Comparison of ENCODE assay signal across 9 cellular contexts in the genomic region with DNA sequence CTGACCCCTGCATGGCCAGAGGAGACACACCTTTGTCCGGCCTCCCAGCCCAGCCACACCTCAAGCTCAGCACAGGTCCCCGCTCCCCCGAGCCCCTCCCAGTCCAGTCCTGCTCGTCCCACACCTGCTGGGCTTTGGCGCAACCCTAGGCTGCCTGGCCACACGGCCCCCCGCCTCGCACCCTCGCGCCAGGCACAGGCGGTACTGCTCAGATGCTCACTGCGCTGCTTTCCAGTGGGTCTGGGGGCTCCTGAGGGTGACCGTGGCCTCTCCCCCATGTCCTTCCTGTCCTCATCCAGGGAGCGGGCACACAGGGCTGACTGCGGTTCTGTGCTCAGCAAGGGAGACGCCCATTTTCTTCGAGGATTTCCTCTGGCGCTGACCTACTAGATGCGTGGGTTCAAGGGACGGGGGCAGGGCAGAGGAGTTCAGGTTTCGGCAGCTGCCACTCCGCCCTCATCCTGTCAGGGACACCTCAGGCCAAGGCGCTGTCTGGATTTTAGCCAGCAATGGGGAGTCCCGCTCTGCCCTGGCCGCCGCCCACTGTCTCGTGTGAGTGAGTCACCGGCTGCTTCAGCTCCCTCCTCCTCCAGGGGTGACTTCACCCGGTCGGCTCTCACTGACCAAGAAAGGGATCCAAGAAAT.
A peak's percentile ranks its signal among the peaks of the same experiment; 100 is the strongest.
DNase-seq lines count a peak whose midpoint lies in the region; TF ChIP-seq lines count a peak whose summit lies in the region.
"Had no signal": no experiment of that assay in that cellular context is flagged by ENCODE, and none has a peak within 500 bp of the region (broad histone marks: within the 10 kb centered on the region; RNA-seq: fewer than 3 reads in every experiment).

No MANE protein-coding gene starts in this region.

- H3K4me3 Mint-ChIP-seq in Caco-2 (ENCODE audit: unreplicated experiment) (no peak overlapping the region), type B pancreatic cell (no peak overlapping the region)
- no peak overlapping the region for H3K4me3 Mint-ChIP-seq in activated T-helper 1 cell treated with anti-CD3 and anti-CD28 coated beads, Interleukin-12 subunit alpha, Interleukin-12 subunit beta, Interleukin-2, Interleukin-4 antibody, amounts not matched to agents 30 ng/mL and 10 ng/mL and 1 ng/mL, durations not matched to agents 14 hours and 24 hours and 36 hours

- intact Hi-C loops in Caco-2 (cut with micrococcal nuclease; ENCODE audit: unreplicated experiment): no loop called here
- intact Hi-C loops in activated T-helper 1 cell treated with anti-CD3 and anti-CD28 coated beads, Interleukin-12 subunit alpha, Interleukin-12 subunit beta, Interleukin-2, Interleukin-4 antibody, amounts not matched to agents 30 ng/mL and 10 ng/mL and 1 ng/mL, durations not matched to agents 14 hours and 24 hours and 36 hours (cut with micrococcal nuclease): no loop called here

- H3K36me3 Mint-ChIP-seq in Caco-2 (ENCODE audit: insufficient read depth, unreplicated experiment) (no peaks in the 10 kb centered on the region), type B pancreatic cell (no peaks in the 10 kb centered on the region)
- H3K36me3 Mint-ChIP-seq in activated T-helper 1 cell treated with anti-CD3 and anti-CD28 coated beads, Interleukin-12 subunit alpha, Interleukin-12 subunit beta, Interleukin-2, Interleukin-4 antibody, amounts not matched to agents 30 ng/mL and 10 ng/mL and 1 ng/mL, durations not matched to agents 14 hours and 24 hours and 36 hours (ENCODE audit: low read depth): no peaks in the 10 kb centered on the region

- no peaks in the 10 kb centered on the region for H3K4me1 Mint-ChIP-seq in Caco-2 (ENCODE audit: low read depth, unreplicated experiment)
- H3K4me1 Mint-ChIP-seq in activated T-helper 1 cell treated with anti-CD3 and anti-CD28 coated beads, Interleukin-12 subunit alpha, Interleukin-12 subunit beta, Interleukin-2, Interleukin-4 antibody, amounts not matched to agents 30 ng/mL and 10 ng/mL and 1 ng/mL, durations not matched to agents 14 hours and 24 hours and 36 hours (ENCODE audit: low read depth): no peaks in the 10 kb centered on the region
- peaks cover 13% of the 10 kb centered on the region for H3K4me1 Mint-ChIP-seq in type B pancreatic cell (ENCODE audit: unreplicated experiment)

- TF ChIP-seq CTCF in Caco-2 (IDR thresholded peaks at IDR 0.05; ENCODE audit: insufficient read depth in 1 of 2, low read depth in 1 of 2, low read length in 1 of 2, severe bottlenecking in 1 of 2, unreplicated experiment in 1 of 2) (no peak), osteoblast (IDR thresholded peaks at IDR 0.05; ENCODE audit: extremely low read depth, low read depth, low read length) (no peak), type B pancreatic cell (conservative IDR thresholded peaks at IDR 0.05) (no peak)

- no peaks in the 10 kb centered on the region for H4K20me1 ChIP-seq in osteoblast (ENCODE audit: insufficient read depth, low read length)

- H3K27ac ChIP-seq in osteoblast (ENCODE audit: low read depth, low read length): peak overlapping the region; percentile 39
- H3K27ac ChIP-seq: KMS-11 had no signal

- peaks cover 7% of the 10 kb centered on the region for H3K4me1 ChIP-seq in Caco-2
- H3K4me1 ChIP-seq in osteoblast (ENCODE audit: insufficient read depth, low read length): peaks cover 8% of the 10 kb centered on the region

- H3K4me3 ChIP-seq in Caco-2 (ENCODE audit: low read depth, low read length) (no peak overlapping the region), H7 (ENCODE audit: insufficient read depth, low read depth, low read length) (no peak overlapping the region), osteoblast (ENCODE audit: insufficient read depth, low read length) (peak overlapping the region; percentile 39)

- H3K27me3 Mint-ChIP-seq in Caco-2 (ENCODE audit: insufficient read depth, unreplicated experiment) (no peaks in the 10 kb centered on the region), type B pancreatic cell (no peaks in the 10 kb centered on the region)
- peaks cover 3% of the 10 kb centered on the region for H3K27me3 Mint-ChIP-seq in activated T-helper 1 cell treated with anti-CD3 and anti-CD28 coated beads, Interleukin-12 subunit alpha, Interleukin-12 subunit beta, Interleukin-2, Interleukin-4 antibody, amounts not matched to agents 30 ng/mL and 10 ng/mL and 1 ng/mL, durations not matched to agents 14 hours and 24 hours and 36 hours (ENCODE audit: insufficient read depth)

- H3K27ac Mint-ChIP-seq in Caco-2 (ENCODE audit: unreplicated experiment) (peak overlapping the region; percentile 66), type B pancreatic cell (peak overlapping the region; percentile 31)
- peak overlapping the region; percentile 34 for H3K27ac Mint-ChIP-seq in activated T-helper 1 cell treated with anti-CD3 and anti-CD28 coated beads, Interleukin-12 subunit alpha, Interleukin-12 subunit beta, Interleukin-2, Interleukin-4 antibody, amounts not matched to agents 30 ng/mL and 10 ng/mL and 1 ng/mL, durations not matched to agents 14 hours and 24 hours and 36 hours

- H3K9me3 Mint-ChIP-seq in Caco-2 (ENCODE audit: unreplicated experiment) (no peaks in the 10 kb centered on the region), type B pancreatic cell (no peaks in the 10 kb centered on the region)
- H3K9me3 Mint-ChIP-seq in activated T-helper 1 cell treated with anti-CD3 and anti-CD28 coated beads, Interleukin-12 subunit alpha, Interleukin-12 subunit beta, Interleukin-2, Interleukin-4 antibody, amounts not matched to agents 30 ng/mL and 10 ng/mL and 1 ng/mL, durations not matched to agents 14 hours and 24 hours and 36 hours: no peaks in the 10 kb centered on the region

- CTCF ChIA-PET in Caco-2 (lab: Charles Lee): no interaction called here

- no peaks in the 10 kb centered on the region for H3K79me2 ChIP-seq in osteoblast (ENCODE audit: insufficient read depth, low read length)

- BruUV-seq in Caco-2 (replicated peaks; lab: Mats Ljungman, UMichigan): no TSS peak

- H3K27me3 ChIP-seq in Caco-2 (replicated peaks; ENCODE audit: control insufficient read depth, insufficient read depth, low read length) (no peaks in the 10 kb centered on the region), H7 (ENCODE audit: control insufficient read depth, insufficient read depth, low read length) (no peaks in the 10 kb centered on the region), osteoblast (ENCODE audit: insufficient read depth, low read length) (no peaks in the 10 kb centered on the region)

- H3K9me3 ChIP-seq in Caco-2: no peaks in the 10 kb centered on the region
- no peaks in the 10 kb centered on the region for H3K9me3 ChIP-seq in osteoblast (ENCODE audit: low read depth, low read length)

- no peaks in the 10 kb centered on the region for H3K36me3 ChIP-seq in Caco-2 (ENCODE audit: control insufficient read depth, insufficient read depth, low read length)
- no peaks in the 10 kb centered on the region for H3K36me3 ChIP-seq in H7 (replicated peaks; ENCODE audit: control insufficient read depth, insufficient read depth, low read length)
- no peaks in the 10 kb centered on the region for H3K36me3 ChIP-seq in osteoblast (ENCODE audit: insufficient read depth, low read length)

- H3K4me2 ChIP-seq in osteoblast (ENCODE audit: insufficient read depth, low read length): peak overlapping the region; percentile 72
- H3K4me2 ChIP-seq: KMS-11 had no signal

- POLR2A ChIA-PET in Caco-2 (lab: Charles Lee): no interaction called here

- H2AFZ ChIP-seq in osteoblast (ENCODE audit: low read length): peak overlapping the region; percentile 59

- DNase-seq in Caco-2 (peak; percentile 73 to 87), H7 (peak; percentile 71), NCI-H460 (ENCODE audit: extremely low read depth, low read depth) (peak; percentile 90), fibroblast of the conjunctiva (ENCODE audit: low read depth) (peak; percentile 87), osteoblast (ENCODE audit: insufficient read length, low spot score, missing footprints) (peak; percentile 93), type B pancreatic cell (ENCODE audit: extremely low spot score, unreplicated experiment) (no peak), NCI-H1105 treated with DMSO at 0.1 percent for 48 hours (lab: John Stamatoyannopoulos, UW) (no peak)
- DNase-seq in activated T-helper 1 cell treated with anti-CD3 and anti-CD28 coated beads, Interleukin-12 subunit alpha, Interleukin-12 subunit beta, Interleukin-2, Interleukin-4 antibody, amounts not matched to agents 30 ng/mL and 10 ng/mL and 1 ng/mL, durations not matched to agents 14 hours and 24 hours and 36 hours (ENCODE audit: low spot score): peak; percentile 11

Comparison
In these comparisons a context has a peak if more than half of its experiments do, and no peak if none do; other contexts are left out.
1. DNase-seq: peak in Caco-2 (2 of 2), H7 (single experiment), NCI-H460 (single experiment), activated T-helper 1 cell treated with anti-CD3 and anti-CD28 coated beads, Interleukin-12 subunit alpha, Interleukin-12 subunit beta, Interleukin-2, Interleukin-4 antibody, amounts not matched to agents 30 ng/mL and 10 ng/mL and 1 ng/mL, durations not matched to agents 14 hours and 24 hours and 36 hours (single experiment), fibroblast of the conjunctiva (single experiment) and osteoblast (single experiment); none in type B pancreatic cell (single experiment) and NCI-H1105 treated with DMSO at 0.1 percent for 48 hours (single experiment).
2. Peak in every context shown above with its lines, with median percentiles within 50 percentile points of each other: H3K27ac Mint-ChIP-seq.